In the genomic region with DNA sequence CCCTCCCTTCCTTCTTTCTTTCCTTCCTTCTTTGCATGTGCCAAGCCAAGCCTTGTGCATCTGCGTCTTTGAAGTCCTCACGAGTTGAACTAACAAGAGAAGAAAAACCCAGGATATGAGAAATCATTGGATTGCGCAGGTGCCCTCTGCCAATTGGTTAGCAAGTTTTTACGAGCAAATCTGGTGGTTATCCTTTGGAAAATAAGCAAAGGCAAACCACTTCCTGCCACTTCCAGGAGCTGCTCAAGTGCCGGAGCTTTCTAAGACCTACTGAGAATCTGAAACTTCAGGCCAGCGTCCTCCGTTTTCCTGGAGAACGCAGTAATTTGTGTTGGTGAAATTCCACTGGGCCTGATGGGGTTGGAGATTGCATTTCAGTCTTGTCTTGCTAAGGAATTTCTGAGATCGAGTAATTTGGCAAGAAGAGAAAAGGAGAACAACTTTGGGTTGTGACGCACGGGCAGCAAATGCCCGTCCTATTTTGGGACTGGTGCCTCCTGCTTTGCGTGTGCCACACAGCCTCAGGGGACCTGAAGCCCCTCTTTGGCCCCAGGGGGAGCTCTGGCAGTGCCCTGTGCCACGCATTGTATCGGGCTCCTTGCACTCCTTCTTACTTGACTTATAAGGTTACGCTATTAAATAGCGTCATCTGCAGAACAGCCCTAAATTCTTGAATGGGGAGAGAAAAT, we compare ENCODE assay signal across 1 cellular context.
TF ChIP-seq lines count a peak whose summit lies in the region.

No MANE protein-coding gene starts in this region.

TF ChIP-seq in H1, 55 proteins besides CTCF, POLR2A, EP300 and RAD21 (continued from another document):
- TF ChIP-seq, protein P1, sequence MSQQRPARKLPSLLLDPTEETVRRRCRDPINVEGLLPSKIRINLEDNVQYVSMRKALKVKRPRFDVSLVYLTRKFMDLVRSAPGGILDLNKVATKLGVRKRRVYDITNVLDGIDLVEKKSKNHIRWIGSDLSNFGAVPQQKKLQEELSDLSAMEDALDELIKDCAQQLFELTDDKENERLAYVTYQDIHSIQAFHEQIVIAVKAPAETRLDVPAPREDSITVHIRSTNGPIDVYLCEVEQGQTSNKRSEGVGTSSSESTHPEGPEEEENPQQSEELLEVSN (IDR thresholded peaks at IDR 0.05) = no peak
- TF ChIP-seq SP1 (IDR thresholded peaks at IDR 0.05; ENCODE audit: low read depth, low read length) = no peak
- TF ChIP-seq SUZ12 (IDR thresholded peaks at IDR 0.05; ENCODE audit: low read length) = no peak
- TF ChIP-seq CHD2 (IDR thresholded peaks at IDR 0.05; ENCODE audit: low read length) = no peak
